20 cellular contexts compared by ENCODE assay signal in genomic region chr15:81195339-81195864, GRCh38. TPM values are rescaled to one million over a fixed set of nuclear protein-coding genes. Genes with fewer than 3 reads are reported as not detected.
DNase-seq lines count a peak whose midpoint lies in the region; ATAC-seq and TF ChIP-seq lines count a peak whose summit lies in the region.
"Had no signal": no experiment of that assay in that cellular context is flagged by ENCODE, and none has a peak within 500 bp of the region (broad histone marks: within the 10 kb centered on the region; RNA-seq: fewer than 3 reads in every experiment).

No MANE protein-coding gene starts in this region.

- no peak overlapping the region for H3K4me2 ChIP-seq in IMR-90 (ENCODE audit: low read depth, low read length)

- H2AFZ ChIP-seq in IMR-90 (replicated peaks; ENCODE audit: low read length, poor library complexity) = peak overlapping the region; percentile 52

- in situ Hi-C loops in IMR-90 (cut with MboI; ENCODE audit: low sequenced_read_pairs) (no loop called here), Panc1 (cut with HindIII; ENCODE audit: low pct_unique_long_range_greater_than_20kb, low sequenced_read_pairs) (no loop called here)

- peak overlapping the region; percentile 23 for H2AK5ac ChIP-seq in IMR-90 (ENCODE audit: low read depth, low read length)

- H3K4me1 ChIP-seq in IMR-90 (ENCODE audit: control insufficient read depth, insufficient read depth, low read length) = peaks cover 17% of the 10 kb centered on the region
- no peaks in the 10 kb centered on the region for H3K4me1 ChIP-seq in Panc1 (ENCODE audit: control insufficient read depth, insufficient read depth, low read length)
- H3K4me1 ChIP-seq in thyroid gland = peaks cover 9 to 16% of the 10 kb centered on the region in 2 donors

- no peak overlapping the region for H3K4me3 ChIP-seq in IMR-90 (ENCODE audit: insufficient read depth, low read depth, low read length)
- H3K4me3 ChIP-seq in Panc1 (ENCODE audit: low read depth in 2 of 2, low read length in 2 of 2) = no peak overlapping the region
- H3K4me3 ChIP-seq in thyroid gland (replicated peaks in 1 of 3) = no peak overlapping the region
- H3K4me3 ChIP-seq: dorsolateral prefrontal cortex, K562, ovary had no signal

- CTCF ChIA-PET in IMR-90 (lab: Yijun Ruan, JAX) (interaction anchor here (0.6 kb wide), 1 partner anchor 221 kb away, joined by 3 read pairs; no protein-coding TSS in a partner anchor), Panc1 (lab: Charles Lee) (no interaction called here)

- H3K14ac ChIP-seq in IMR-90 (replicated peaks; ENCODE audit: low read depth, low read length) = 0 out of 2 replicates have a peak overlapping the region, but pooled peaks have one; percentile 5

- TF ChIP-seq RAD21 in IMR-90 (IDR thresholded peaks at IDR 0.05; ENCODE audit: low read length) = no peak

- ATAC-seq in IMR-90 (ENCODE audit: low read depth) (no peak; the same call in 1 of the 2 replicates), Panc1 (0 out of 2 replicates have a peak, but pooled peaks have one; percentile 28), HG02840 (IDR thresholded peaks at IDR 0.05; ENCODE audit: low FRiP score, unreplicated experiment) (no peak), HG03521 (IDR thresholded peaks at IDR 0.05; ENCODE audit: unreplicated experiment) (no peak)
- ATAC-seq: activated T-helper 17 cell treated with anti-CD3 and anti-CD28 coated beads, Interleukin-2, amount 50 U/mL, for 72 hours had no signal

- peak overlapping the region; percentile 7; the same call in 2 of the 3 replicates for H2BK15ac ChIP-seq in IMR-90 (ENCODE audit: low read depth, low read length)

- no peak overlapping the region for H2AK9ac ChIP-seq in IMR-90 (replicated peaks; ENCODE audit: low read depth, low read length, poor library complexity)

- no peaks in the 10 kb centered on the region for H3K79me1 ChIP-seq in IMR-90 (ENCODE audit: low read depth in 1 of 2, low read length in 2 of 2)

- TF ChIP-seq CTCF in IMR-90 (conservative IDR thresholded peaks at IDR 0.05; ENCODE audit: low read depth, low read length) = no peak
- TF ChIP-seq CTCF in Panc1 (IDR thresholded peaks at IDR 0.05) = no peak
- TF ChIP-seq CTCF in thyroid gland (IDR thresholded peaks at IDR 0.05) = no peak

- no peak overlapping the region for H3K9ac ChIP-seq in IMR-90 (ENCODE audit: low read depth, low read length)

- peak overlapping the region; percentile 24; the same call in 1 of the 2 replicates for H3K18ac ChIP-seq in IMR-90 (ENCODE audit: low read depth, low read length)

- H4K20me1 ChIP-seq in IMR-90 (ENCODE audit: insufficient read depth, low read length) = no peaks in the 10 kb centered on the region

- H4K8ac ChIP-seq in IMR-90 (ENCODE audit: low read depth in 2 of 2, low read length in 2 of 2) = peak overlapping the region in 1 of 2 experiments; percentile 56; a peak in 1 of 4 replicates

- BruUV-seq in IMR-90 (replicated peaks; lab: Mats Ljungman, UMichigan) = no TSS peak
- BruUV-seq in Panc1 (replicated peaks; lab: Mats Ljungman, UMichigan) = no TSS peak

- no peak overlapping the region for H2BK5ac ChIP-seq in IMR-90 (ENCODE audit: low read depth, low read length, poor library complexity, severe bottlenecking)

- H3K27me3 ChIP-seq in IMR-90 (ENCODE audit: control insufficient read depth, insufficient read depth, low read length) (no peaks in the 10 kb centered on the region), Panc1 (ENCODE audit: control insufficient read depth, insufficient read depth, low read length) (0 out of 2 replicates have a peak, but pooled peaks cover 6% of the 10 kb centered on the region), thyroid gland (no peaks in the 10 kb centered on the region)
- H3K27me3 ChIP-seq: dorsolateral prefrontal cortex, ovary had no signal

- no peak overlapping the region for H3K27ac ChIP-seq in IMR-90 (ENCODE audit: insufficient read depth, low read length)
- H3K27ac ChIP-seq in Panc1 (ENCODE audit: low read length) = no peak overlapping the region
- H3K27ac ChIP-seq in thyroid gland = peak overlapping the region in 1 of 3 donors; percentile 30
- H3K27ac ChIP-seq: ovary had no signal

- H3K36me3 ChIP-seq in IMR-90 (ENCODE audit: control insufficient read depth, insufficient read depth, low read length) (peaks cover 4% of the 10 kb centered on the region; the same call in 1 of the 2 replicates), Panc1 (ENCODE audit: control insufficient read depth, insufficient read depth, low read length) (no peaks in the 10 kb centered on the region), thyroid gland (no peaks in the 10 kb centered on the region)
- H3K36me3 ChIP-seq: ovary had no signal

- DNase-seq in IMR-90 = no peak
- no peak for DNase-seq in Panc1 (ENCODE audit: low read depth, low spot score)
- DNase-seq in medulla oblongata (ENCODE audit: extremely low spot score) = peak; percentile 54
- peak; percentile 39 to 42 for DNase-seq in thyroid gland
- DNase-seq in dermis blood vessel endothelial cell = no peak
- DNase-seq: activated CD8-positive, alpha-beta memory T cell treated with anti-CD3 and anti-CD28 coated beads, Interleukin-2, amount 50 U/mL, for 48 hours; AML-193; dorsolateral prefrontal cortex; HFFc6; NCI-H2171; NCI-H69; ovary; RPMI8226; stimulated activated CD4-positive, alpha-beta T cell treated with anti-CD3 and anti-CD28 coated beads, Interleukin-12 subunit alpha, Interleukin-12 subunit beta, amount 100 ng/mL, for 4 hours had no signal

- no peaks in the 10 kb centered on the region for H3K9me3 ChIP-seq in IMR-90 (ENCODE audit: control insufficient read depth, insufficient read depth, low read length)
- no peaks in the 10 kb centered on the region for H3K9me3 ChIP-seq in Panc1 (ENCODE audit: control insufficient read depth, insufficient read depth, low read depth, low read length)
- no peaks in the 10 kb centered on the region for H3K9me3 ChIP-seq in thyroid gland
- H3K9me3 ChIP-seq: ovary had no signal

- H2BK20ac ChIP-seq in IMR-90 (ENCODE audit: low read depth, low read length) = peak overlapping the region; percentile 46; the same call in 1 of the 2 replicates

- no peak overlapping the region for H3K23ac ChIP-seq in IMR-90 (ENCODE audit: low read depth, low read length)

- peak overlapping the region; percentile 30 for H4K91ac ChIP-seq in IMR-90 (ENCODE audit: insufficient read depth, low read depth, low read length)

- peak overlapping the region; percentile 17 for H2BK120ac ChIP-seq in IMR-90 (ENCODE audit: low read depth, low read length)

- H4K5ac ChIP-seq in IMR-90 (ENCODE audit: low read depth, low read length) = peak overlapping the region; percentile 2; the same call in 1 of the 2 replicates

- intact Hi-C loops in IMR-90 (cut with micrococcal nuclease) = loop anchor here (5.0 kb wide), 1 partner anchor 42 kb away; no protein-coding TSS in a partner anchor
- intact Hi-C loops in Panc1 (cut with micrococcal nuclease; ENCODE audit: unreplicated experiment) = no loop called here
- intact Hi-C loops in thyroid gland (cut with DNase I) = no loop called here

- H3K56ac ChIP-seq in IMR-90 (ENCODE audit: extremely low read depth, insufficient read depth, low read length) = no peak overlapping the region

- dilution Hi-C loops in IMR-90 (cut with HindIII; ENCODE audit: low sequenced_read_pairs, unreplicated experiment) = no loop called here

- WGBS in IMR-90 (ENCODE audit: extremely low coverage in 2 of 2, insufficient read length in 1 of 2), 2 experiments = 53% methylated on average over 3 of the region's 8 CpGs; no CpG with 5 or more reads in 1 of the 2 experiments
- 42 to 55% methylated on average over 8 of the region's 8 CpGs for WGBS in thyroid gland, 2 donors

- peak overlapping the region; percentile 51 for H3K4ac ChIP-seq in IMR-90 (ENCODE audit: low read depth, low read length)

- TF ChIP-seq POLR2A in IMR-90 (IDR thresholded peaks at IDR 0.05; ENCODE audit: low read depth, low read length) (no peak), thyroid gland (IDR thresholded peaks at IDR 0.05) (no peak)

- peaks cover 8% of the 10 kb centered on the region for H3K9me1 ChIP-seq in IMR-90 (ENCODE audit: insufficient read depth, low read length)

- POLR2A ChIA-PET in IMR-90 (lab: Charles Lee; ENCODE audit: unreplicated experiment) = no interaction called here
- POLR2A ChIA-PET in Panc1 (lab: Charles Lee) = no interaction called here

TF ChIP-seq in IMR-90, 13 proteins besides CTCF, POLR2A, EP300 and RAD21:
- TF ChIP-seq BHLHE40 (IDR thresholded peaks at IDR 0.05; ENCODE audit: low read depth, low read length) (no peak), MAFK (IDR thresholded peaks at IDR 0.05; ENCODE audit: low read depth, low read length) (no peak), RCOR1 (IDR thresholded peaks at IDR 0.05; ENCODE audit: insufficient replicate concordance, low read length) (no peak), MAZ (IDR thresholded peaks at IDR 0.05; ENCODE audit: borderline replicate concordance, low read depth, low read length) (no peak)
TF ChIP-seq in IMR-90: peak in this region for 0.

RNA-seq across cellular contexts. Expression of gene IL16, which starts 1.3 kb away (rescaled TPM):
- total RNA-seq in IMR-90 (2012; rRNA removed) (under 0.01 and 0.18 TPM in 2 replicates), Panc1 (2021; ENCODE audit: unreplicated experiment) (1.0 TPM), thyroid gland (10 to 100 TPM in 2 of 4 donors, 1 to 10 TPM in 2; 4.9 to 11.5 (median 8.4) TPM), dermis blood vessel endothelial cell (2.6 and 3.6 TPM in 2 replicates)
- 0.24 and 0.27 TPM in 2 replicates for polyA plus RNA-seq in IMR-90 (2012; rRNA removed)
- 0.04 and 0.22 TPM in 2 replicates for polyA plus RNA-seq in IMR-90 (2012; cell fraction: cytosol; rRNA removed)
- 1.0 and 1.5 TPM in 2 replicates for polyA plus RNA-seq in IMR-90 (2012; cell fraction: nucleus; rRNA removed; ENCODE audit: low replicate concordance)
- 0.38 TPM for polyA plus RNA-seq in Panc1 (2012; ENCODE audit: insufficient read length)
- total RNA-seq: G401, HFFc6, kidney epithelial cell had no signal

Comparison
In these comparisons a context has a peak if more than half of its experiments do, and no peak if none do; other contexts are left out.
1. DNase-seq: peak in medulla oblongata (single experiment) and thyroid gland (2 of 2); none in IMR-90 (single experiment), Panc1 (single experiment) and dermis blood vessel endothelial cell (single experiment).